ENCODE assay signal across 20 cellular contexts in the genomic region with DNA sequence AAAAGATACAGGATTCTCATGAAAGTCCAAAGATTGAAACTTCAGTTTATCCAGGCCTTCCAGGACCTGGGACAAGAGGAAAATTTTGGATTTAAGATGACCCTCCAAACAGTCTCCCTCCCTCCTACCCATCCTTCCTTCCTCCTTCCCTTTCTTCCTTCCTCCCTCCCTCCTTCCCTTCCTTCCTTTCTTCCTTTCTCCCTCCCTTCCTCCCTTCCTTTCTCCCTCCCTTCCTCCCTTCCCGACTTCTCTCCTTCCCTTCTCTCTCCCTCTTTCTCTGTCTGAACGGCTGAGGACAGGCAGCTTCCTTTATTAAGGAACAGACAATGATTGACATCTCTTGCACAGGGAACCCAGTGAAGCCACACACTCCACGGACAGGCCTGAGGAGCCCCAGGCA. TPM values are rescaled to one million over a fixed set of nuclear protein-coding genes. Genes with fewer than 3 reads are reported as not detected.
"Had no signal": no experiment of that assay in that cellular context is flagged by ENCODE, and none has a peak within 500 bp of the region (broad histone marks: within the 10 kb centered on the region; RNA-seq: fewer than 3 reads in every experiment).

No MANE protein-coding gene starts in this region.

- H3K27me3 ChIP-seq: pancreas had no signal

- H3K9me3 ChIP-seq: esophagus squamous epithelium, left lung, pancreas, prostate gland, stomach had no signal

- H3K4me3 ChIP-seq: esophagus squamous epithelium, left lung, lung, pancreas, prostate gland, stomach had no signal

- H3K36me3 ChIP-seq: esophagus squamous epithelium, left lung, pancreas, prostate gland had no signal

- H3K4me1 ChIP-seq: pancreas had no signal

- H3K27ac ChIP-seq: epithelial cell of prostate, esophagus squamous epithelium, left lung, pancreas, prostate gland had no signal

- ATAC-seq: effector memory CD8-positive, alpha-beta T cell; left lung; natural killer cell treated with Interleukin-12 subunit alpha and Interleukin-12 subunit beta and Interleukin-15 and Interleukin-18, amount 100 ng/mL, for 72 hours; pancreas; sciatic nerve had no signal

- DNase-seq: effector memory CD8-positive, alpha-beta T cell; esophagus squamous epithelium; foreskin fibroblast; immature natural killer cell; left lung; mesenchymal stem cell; midbrain; occipital lobe; pancreas; stimulated activated CD4-positive, alpha-beta T cell treated with anti-CD3 and anti-CD28 coated beads, Interleukin-2, amount 100 ng/mL, for 24 hours; stimulated activated CD4-positive, alpha-beta T cell treated with anti-CD3 and anti-CD28 coated beads, Interleukin-4, amount 100 ng/mL, for 4 hours; stimulated activated naive CD4-positive, alpha-beta T cell; stomach; substantia nigra had no signal

RNA-seq across cellular contexts. Expression of gene SFTPD, which starts 23.3 kb away (rescaled TPM):
- total RNA-seq: natural killer cell treated with Interleukin-12 subunit alpha and Interleukin-12 subunit beta and Interleukin-15 and Interleukin-18, amount 100 ng/mL, for 72 hours; skeletal muscle tissue had no signal
